ENCODE assay signal across 8 cellular contexts in the genomic region with DNA sequence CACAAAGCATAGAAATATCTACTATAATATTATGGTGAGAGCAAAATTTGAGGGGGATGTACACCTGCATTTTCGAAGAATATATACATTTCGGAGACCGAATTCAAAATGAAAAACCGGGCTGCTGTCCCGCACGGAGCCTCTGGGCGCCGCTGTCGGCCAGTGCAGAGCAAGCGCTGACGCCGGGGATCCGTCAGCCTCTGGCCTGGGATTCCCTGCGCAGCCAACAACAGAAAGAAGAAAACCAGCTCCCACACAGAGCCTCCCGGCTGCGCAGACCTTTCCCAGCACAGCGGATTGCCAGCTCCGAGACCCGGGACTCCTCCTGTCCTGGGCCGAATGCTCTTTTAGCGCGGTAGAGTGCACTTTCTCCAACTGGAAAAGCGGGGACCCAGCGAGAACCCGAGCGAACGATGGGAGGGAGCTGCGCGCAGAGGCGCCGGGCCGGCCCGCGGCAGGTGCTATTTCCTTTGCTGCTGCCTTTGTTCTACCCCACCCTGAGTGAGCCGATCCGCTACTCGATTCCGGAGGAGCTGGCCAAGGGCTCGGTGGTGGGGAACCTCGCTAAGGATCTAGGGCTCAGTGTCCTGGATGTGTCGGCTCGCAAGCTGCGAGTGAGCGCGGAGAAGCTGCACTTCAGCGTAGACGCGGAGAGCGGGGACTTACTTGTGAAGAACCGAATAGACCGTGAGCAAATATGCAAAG. TPM values are rescaled to one million over a fixed set of nuclear protein-coding genes. Genes with fewer than 3 reads are reported as not detected.
A peak's percentile ranks its signal among the peaks of the same experiment; 100 is the strongest.
DNase-seq lines count a peak whose midpoint lies in the region; ATAC-seq and TF ChIP-seq lines count a peak whose summit lies in the region.
"Not testable (repeated sequence)": the region's sequence is repeated elsewhere in the genome, so short reads cannot be mapped to it uniquely, and the experiment has no call there.

Gene PCDHGB6 (plus strand): TSS at position 232 of the 705 bp plus-strand sequence. CDS start 182 bp downstream, at position 414.

- not testable (repeated sequence) for TF ChIP-seq POLR2A in uterus (IDR thresholded peaks at IDR 0.05)

- TF ChIP-seq CTCF in GM12875 (IDR thresholded peaks at IDR 0.05; ENCODE audit: borderline replicate concordance, insufficient read depth, low read depth, low read length) (peak; percentile 47; the same call in 1 of the 2 replicates), ascending aorta (IDR thresholded peaks at IDR 0.05) (peak in 2 of 3 experiments; percentile 15 to 21), fibroblast of pulmonary artery (IDR thresholded peaks at IDR 0.05; ENCODE audit: low read length, missing control alignments) (peak; percentile 56), liver (IDR thresholded peaks at IDR 0.05; ENCODE audit: low read depth, low read length, missing input control) (peak; percentile 76), retinal pigment epithelial cell (conservative IDR thresholded peaks at IDR 0.05; ENCODE audit: low read depth, low read length) (peak; percentile 71), uterus (IDR thresholded peaks at IDR 0.05) (peak; percentile 13 to 40 (median 28))

- TF ChIP-seq RAD21 in liver (IDR thresholded peaks at IDR 0.05), result peak; percentile 74 to 80

- peak within 1 kb of the TSS; percentile 71 for H3K4me3 Mint-ChIP-seq in T-helper 2 cell treated with Interferon-gamma antibody and Interleukin-4, amounts not matched to agents 5 μg/mL and 100 μg/mL, for 36 hours

- H3K27me3 Mint-ChIP-seq in T-helper 2 cell treated with Interferon-gamma antibody and Interleukin-4, amounts not matched to agents 5 μg/mL and 100 μg/mL, for 36 hours (ENCODE audit: low read depth), result peaks cover 46% of the 10 kb centered on the region

- not testable (repeated sequence) for H3K4me3 ChIP-seq in GM12875 (ENCODE audit: low read depth, low read length)
- H3K4me3 ChIP-seq in ascending aorta (peak within 1 kb of the TSS; percentile 34 to 42), fibroblast of pulmonary artery (replicated peaks; ENCODE audit: low read depth, low read length) (peak within 1 kb of the TSS; percentile 38), liver (ENCODE audit: low read depth in 1 of 3, low read length in 3 of 3) (peak within 1 kb of the TSS; percentile 40 to 73 (median 49)), retinal pigment epithelial cell (ENCODE audit: low read length) (peak within 1 kb of the TSS; percentile 42), uterus (peak within 1 kb of the TSS in 1 of 2 donors; percentile 25)

- not testable (repeated sequence) for H3K9ac ChIP-seq in liver (ENCODE audit: low read depth in 1 of 2, low read length in 2 of 2)

- H3K36me3 Mint-ChIP-seq in T-helper 2 cell treated with Interferon-gamma antibody and Interleukin-4, amounts not matched to agents 5 μg/mL and 100 μg/mL, for 36 hours (ENCODE audit: low read depth), result not testable (repeated sequence)

- not testable (repeated sequence) for H3K4me1 ChIP-seq in ascending aorta; liver (ENCODE audit: control insufficient read depth in 4 of 4, insufficient read depth in 4 of 4, low read length in 3 of 4); uterus

- H3K27ac ChIP-seq in ascending aorta; liver (ENCODE audit: low read depth in 1 of 2, low read length in 2 of 2); uterus: not testable (repeated sequence)

- peak; percentile 68 for ATAC-seq in HG02884 (IDR thresholded peaks at IDR 0.05; ENCODE audit: unreplicated experiment)

- intact Hi-C loops in ascending aorta (cut with DNase I), result loop anchor here (10.0 kb wide), 1 partner anchor 117 kb away; no protein-coding TSS in a partner anchor
- intact Hi-C loops in uterus (cut with DNase I; ENCODE audit: low total_unique reads), result not testable (repeated sequence)

- 12% methylated on average over 50 of the region's 51 CpGs for WGBS in liver

- H3K27ac Mint-ChIP-seq in T-helper 2 cell treated with Interferon-gamma antibody and Interleukin-4, amounts not matched to agents 5 μg/mL and 100 μg/mL, for 36 hours, result peak within 1 kb of the TSS; percentile 43

- DNase-seq in T-helper 2 cell treated with Interferon-gamma antibody and Interleukin-4, amounts not matched to agents 5 μg/mL and 100 μg/mL, for 36 hours (ENCODE audit: low spot score), result peak; percentile 32
- DNase-seq in ascending aorta (ENCODE audit: low spot score in 2 of 2) (peak in 1 of 2 donors; percentile 61), fibroblast of pulmonary artery (ENCODE audit: low read depth) (peak; percentile 67), uterus (peak in 1 of 2 donors; percentile 38)
- DNase-seq in retinal pigment epithelial cell (ENCODE audit: low read depth), result not testable (repeated sequence)

- H3K27me3 ChIP-seq in ascending aorta; liver (ENCODE audit: control insufficient read depth in 4 of 4, insufficient read depth in 4 of 4, low read length in 3 of 4); uterus: not testable (repeated sequence)

- not testable (repeated sequence) for H3K4me1 Mint-ChIP-seq in T-helper 2 cell treated with Interferon-gamma antibody and Interleukin-4, amounts not matched to agents 5 μg/mL and 100 μg/mL, for 36 hours (ENCODE audit: low read depth)

- H3K9me3 Mint-ChIP-seq in T-helper 2 cell treated with Interferon-gamma antibody and Interleukin-4, amounts not matched to agents 5 μg/mL and 100 μg/mL, for 36 hours, result peaks cover 11% of the 10 kb centered on the region

- H3K9me3 ChIP-seq in ascending aorta (peaks cover 95 to 100% of the 10 kb centered on the region in 2 donors), liver (ENCODE audit: control insufficient read depth in 4 of 4, low read length in 3 of 4) (peaks cover 17 to 57% (median 30%) of the 10 kb centered on the region in 4 donors), uterus (peaks cover 0 to 99% of the 10 kb centered on the region in 2 donors)

- not testable (repeated sequence) for H3K36me3 ChIP-seq in ascending aorta; liver (ENCODE audit: control insufficient read depth in 4 of 4, insufficient read depth in 3 of 4, low read depth in 1 of 4, low read length in 3 of 4); uterus

RNA-seq across cellular contexts. Expression of gene PCDHGB6, which starts in this region (rescaled TPM):
- total RNA-seq in ascending aorta (3.9 TPM), liver (1 to 10 TPM; 1.4 to 2.8 TPM), uterus (10 to 100 TPM in 2 of 4 donors, 1 to 10 TPM in 2; 3.1 to 21.1 (median 11.5) TPM)
- 1 to 10 TPM in 1 of 2 donors, under 1 TPM in 1; 0.53 to 1.8 TPM for polyA plus RNA-seq in liver

Comparison
In these comparisons a context has a peak if more than half of its experiments do, and no peak if none do; other contexts are left out.
1. CTCF ChIP-seq: peak in every context shown above with its lines; median percentile 76 in liver; 71 in retinal pigment epithelial cell; 56 in fibroblast of pulmonary artery; 47 in GM12875; 28 in uterus; 18 in ascending aorta.